ENCODE assay signal across 23 cellular contexts in the genomic region with DNA sequence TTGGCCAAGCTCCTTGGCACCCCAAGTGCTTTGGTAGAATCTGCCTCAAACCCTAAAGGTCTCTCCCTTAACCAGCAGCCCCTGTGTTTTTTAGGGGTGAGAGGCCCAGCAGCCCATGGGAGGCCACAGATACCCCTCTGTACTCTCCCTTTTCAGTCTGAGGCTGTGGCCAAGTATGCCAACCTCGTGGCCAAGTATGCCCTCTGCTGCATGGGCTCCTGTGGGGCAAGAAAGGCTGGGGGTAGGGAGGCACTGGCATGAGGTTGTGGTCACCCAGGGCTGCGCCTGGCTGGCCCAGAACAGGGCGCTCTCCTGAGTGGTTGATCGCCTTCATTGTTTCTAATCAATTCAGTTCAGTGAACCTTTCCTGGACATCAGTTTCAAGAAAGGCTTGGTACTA. TPM values are rescaled to one million over a fixed set of nuclear protein-coding genes. Genes with fewer than 3 reads are reported as not detected.
A peak's percentile ranks its signal among the peaks of the same experiment; 100 is the strongest.
DNase-seq lines count a peak whose midpoint lies in the region; ATAC-seq and TF ChIP-seq lines count a peak whose summit lies in the region.
"Had no signal": no experiment of that assay in that cellular context is flagged by ENCODE, and none has a peak within 500 bp of the region (broad histone marks: within the 10 kb centered on the region; RNA-seq: fewer than 3 reads in every experiment).

No MANE protein-coding gene starts in this region.

- peaks cover 0 to 22% (median 0%) of the 10 kb centered on the region in 3 donors for H3K27me3 ChIP-seq in sigmoid colon
- H3K27me3 ChIP-seq in BE2C = no peaks in the 10 kb centered on the region
- no peaks in the 10 kb centered on the region for H3K27me3 ChIP-seq in thyroid gland

- no peak overlapping the region for H3K27ac ChIP-seq in sigmoid colon
- no peak overlapping the region for H3K27ac ChIP-seq in thyroid gland
- H3K27ac ChIP-seq: 22Rv1; BLaER1 treated with 17β-estradiol and CSF1 and Interleukin-3, amounts not matched to agents 10 nM and 100 nM had no signal

- H3K36me3 ChIP-seq in sigmoid colon = no peaks in the 10 kb centered on the region
- H3K36me3 ChIP-seq in BE2C = no peaks in the 10 kb centered on the region
- no peaks in the 10 kb centered on the region for H3K36me3 ChIP-seq in thyroid gland
- H3K36me3 ChIP-seq: BLaER1 treated with 17β-estradiol and CSF1 and Interleukin-3, amounts not matched to agents 10 nM and 100 nM had no signal

- peak; percentile 27 for DNase-seq in cardiac septum (ENCODE audit: low spot score)
- no peak for DNase-seq in left cardiac atrium
- DNase-seq in mesenteric fat pad (ENCODE audit: low spot score) = peak; percentile 82
- peak; percentile 27 for DNase-seq in sigmoid colon
- no peak for DNase-seq in BE2C
- no peak for DNase-seq in HK-2 (ENCODE audit: unreplicated experiment)
- no peak for DNase-seq in thyroid gland
- DNase-seq: Calu3; CD4-positive, alpha-beta T cell; COR-L47; DMS53; DMS79 treated with DMSO at 0.1 percent for 48 hours; GF-D8; H9 had no signal

- no peak overlapping the region for H3K4me3 ChIP-seq in sigmoid colon
- no peak overlapping the region for H3K4me3 ChIP-seq in BE2C (ENCODE audit: low read depth, low read length)
- H3K4me3 ChIP-seq in thyroid gland (replicated peaks in 1 of 3) = no peak overlapping the region
- H3K4me3 ChIP-seq: BLaER1 treated with 17β-estradiol and CSF1 and Interleukin-3, amounts not matched to agents 10 nM and 100 nM; GM23338 had no signal

- TF ChIP-seq EP300 in sigmoid colon (IDR thresholded peaks at IDR 0.05) = no peak

- H3K4me1 ChIP-seq in sigmoid colon (no peaks in the 10 kb centered on the region), BE2C (no peaks in the 10 kb centered on the region), thyroid gland (no peaks in the 10 kb centered on the region)
- H3K4me1 ChIP-seq: BLaER1 treated with 17β-estradiol and CSF1 and Interleukin-3, amounts not matched to agents 10 nM and 100 nM had no signal

- WGBS in sigmoid colon, 2 donors = 71 to 75% methylated on average over 4 of the region's 4 CpGs
- 88 to 90% methylated on average over 4 of the region's 4 CpGs for WGBS in thyroid gland, 2 donors

- TF ChIP-seq POLR2A in sigmoid colon (IDR thresholded peaks at IDR 0.05) (no peak), thyroid gland (IDR thresholded peaks at IDR 0.05) (no peak)

- no peak for ATAC-seq in left cardiac atrium
- ATAC-seq: GM23338, HCT116 had no signal

- intact Hi-C loops in cardiac septum (cut with DNase I) = no loop called here
- intact Hi-C loops in left cardiac atrium (cut with DNase I) = no loop called here
- intact Hi-C loops in sigmoid colon (cut with DNase I) = no loop called here
- intact Hi-C loops in thyroid gland (cut with DNase I) = no loop called here

- no peaks in the 10 kb centered on the region for H3K9me3 ChIP-seq in sigmoid colon
- H3K9me3 ChIP-seq in BE2C = no peaks in the 10 kb centered on the region
- no peaks in the 10 kb centered on the region for H3K9me3 ChIP-seq in thyroid gland
- H3K9me3 ChIP-seq: BLaER1 treated with 17β-estradiol and CSF1 and Interleukin-3, amounts not matched to agents 10 nM and 100 nM had no signal

- TF ChIP-seq CTCF in sigmoid colon (IDR thresholded peaks at IDR 0.05) (no peak), BE2C (IDR thresholded peaks at IDR 0.05; ENCODE audit: low read depth, low read length) (no peak), thyroid gland (IDR thresholded peaks at IDR 0.05) (no peak)

RNA-seq across cellular contexts. Expression of a gene that starts 37.5 kb away (rescaled TPM):
- total RNA-seq in cardiac septum (not detected), left cardiac atrium (not detected), mesenteric fat pad (not detected), sigmoid colon (not detected), thyroid gland (not detected)
- polyA plus RNA-seq in sigmoid colon = not detected
- polyA plus RNA-seq in BE2C (2012; ENCODE audit: insufficient read depth, insufficient read length, low read depth) = not detected
- total RNA-seq: B cell; Calu3; CD4-positive, alpha-beta T cell; Daoy; GM23338; H4; H9 had no signal
- polyA plus RNA-seq: AG04450, CD14-positive monocyte, GM23338 had no signal

Comparison
In these comparisons a context has a peak if more than half of its experiments do, and no peak if none do; other contexts are left out.
1. DNase-seq: peak in cardiac septum (single experiment), mesenteric fat pad (single experiment) and sigmoid colon (single experiment); none in left cardiac atrium (single experiment), BE2C (single experiment), HK-2 (single experiment) and thyroid gland (0 of 2).